ENCODE assay signal across 8 cellular contexts in genomic region chr17:50200447-50201225, GRCh38. TPM values are rescaled to one million over a fixed set of nuclear protein-coding genes. Genes with fewer than 3 reads are reported as not detected.
DNase-seq lines count a peak whose midpoint lies in the region; ATAC-seq and TF ChIP-seq lines count a peak whose summit lies in the region.

No MANE protein-coding gene starts in this region.

- WGBS in prostate gland: under 1% methylated on average over 52 of the region's 52 CpGs
- under 1% methylated on average over 52 of the region's 52 CpGs for WGBS in urinary bladder

- H3K4me1 ChIP-seq in prostate gland (replicated peaks): no peaks in the 10 kb centered on the region
- H3K4me1 ChIP-seq in urinary bladder (ENCODE audit: insufficient read depth): no peaks in the 10 kb centered on the region

- peak; percentile 94 for DNase-seq in D341Med (ENCODE audit: low spot score)
- DNase-seq in NCI-H1048 (lab: John Stamatoyannopoulos, UW): peak; percentile 62
- peak; percentile 63 to 77 (median 69) for DNase-seq in T-helper 1 cell
- DNase-seq in amniotic epithelial cell (ENCODE audit: low read depth): peak; percentile 88
- peak; percentile 93 for DNase-seq in left ventricle myocardium superior
- DNase-seq in prostate gland (ENCODE audit: low spot score): peak; percentile 89

- H3K4me3 ChIP-seq in prostate gland (peak overlapping the region; percentile 36 to 39), urinary bladder (ENCODE audit: low read depth, low read length) (peak overlapping the region; percentile 38)

- H3K27me3 ChIP-seq in prostate gland (replicated peaks; ENCODE audit: insufficient read depth): no peaks in the 10 kb centered on the region

- H3K36me3 ChIP-seq in prostate gland (no peaks in the 10 kb centered on the region), urinary bladder (ENCODE audit: insufficient read depth) (peaks cover 2% of the 10 kb centered on the region)

- TF ChIP-seq POLR2A in prostate gland (IDR thresholded peaks at IDR 0.05): no peak

- H3K27ac ChIP-seq in prostate gland: peak overlapping the region; percentile 80 to 85
- peak overlapping the region; percentile 92 for H3K27ac ChIP-seq in urinary bladder (ENCODE audit: low read depth)

- no peaks in the 10 kb centered on the region for H3K9me3 ChIP-seq in prostate gland

- peak; percentile 100 for TF ChIP-seq CTCF in prostate gland (IDR thresholded peaks at IDR 0.05)

- intact Hi-C loops in left ventricle myocardium superior (cut with micrococcal nuclease): loop anchor here (5.0 kb wide), 1 partner anchor 72 kb away; the partner anchor contains the start of gene TMEM92
- intact Hi-C loops in prostate gland (cut with DNase I): loop anchor here (1.0 to 5.0 kb wide), 2 partner anchors 73 to 92 kb away; no protein-coding TSS in a partner anchor

- ATAC-seq in GM21825 (IDR thresholded peaks at IDR 0.05; ENCODE audit: unreplicated experiment): peak; percentile 55
- ATAC-seq in left ventricle myocardium superior: peak; percentile 83

RNA-seq across cellular contexts. Expression of gene COL1A1, which starts 0.8 kb away (rescaled TPM):
- total RNA-seq in left ventricle myocardium superior (26.8 TPM), prostate gland (10 to 100 TPM; 21.5 to 81.0 TPM), urinary bladder (5,262 TPM)
- 802 TPM for polyA plus RNA-seq in urinary bladder

RNA-seq across cellular contexts. Expression of gene SGCA, which starts 34.8 kb away (rescaled TPM):
- total RNA-seq in left ventricle myocardium superior (155 TPM), prostate gland (10 to 100 TPM; 13.9 to 19.4 TPM), urinary bladder (15.4 TPM)
- 89.1 TPM for polyA plus RNA-seq in urinary bladder

RNA-seq across cellular contexts. Expression of gene PPP1R9B, which starts 50.2 kb away (rescaled TPM):
- total RNA-seq in left ventricle myocardium superior: 37.6 TPM
- total RNA-seq in prostate gland: 10 to 100 TPM; 36.2 to 79.7 TPM
- 16.6 TPM for total RNA-seq in urinary bladder
- polyA plus RNA-seq in urinary bladder: 29.6 TPM

Comparison
In these comparisons a context has a peak if more than half of its experiments do, and no peak if none do; other contexts are left out.
1. Peak in every context shown above with its lines: DNase-seq, ATAC-seq, H3K4me3 ChIP-seq and H3K27ac ChIP-seq.
2. RNA of gene COL1A1, which starts 0.8 kb away (total RNA-seq): 5,262 TPM in urinary bladder (single experiment); 21.5 to 81.0 TPM in prostate gland and 26.8 TPM in left ventricle myocardium superior (single experiment); every median in the first group is over 10 times any median in the second.